1 cellular context compared by ENCODE assay signal in genomic region chr7:107169120-107170050, GRCh38.
TF ChIP-seq lines count a peak whose summit lies in the region.

No MANE protein-coding gene starts in this region.

TF ChIP-seq in HepG2, 621 proteins besides CTCF, POLR2A, EP300 and RAD21 (continued from another document and continues in another):
- TF ChIP-seq, protein P1, sequence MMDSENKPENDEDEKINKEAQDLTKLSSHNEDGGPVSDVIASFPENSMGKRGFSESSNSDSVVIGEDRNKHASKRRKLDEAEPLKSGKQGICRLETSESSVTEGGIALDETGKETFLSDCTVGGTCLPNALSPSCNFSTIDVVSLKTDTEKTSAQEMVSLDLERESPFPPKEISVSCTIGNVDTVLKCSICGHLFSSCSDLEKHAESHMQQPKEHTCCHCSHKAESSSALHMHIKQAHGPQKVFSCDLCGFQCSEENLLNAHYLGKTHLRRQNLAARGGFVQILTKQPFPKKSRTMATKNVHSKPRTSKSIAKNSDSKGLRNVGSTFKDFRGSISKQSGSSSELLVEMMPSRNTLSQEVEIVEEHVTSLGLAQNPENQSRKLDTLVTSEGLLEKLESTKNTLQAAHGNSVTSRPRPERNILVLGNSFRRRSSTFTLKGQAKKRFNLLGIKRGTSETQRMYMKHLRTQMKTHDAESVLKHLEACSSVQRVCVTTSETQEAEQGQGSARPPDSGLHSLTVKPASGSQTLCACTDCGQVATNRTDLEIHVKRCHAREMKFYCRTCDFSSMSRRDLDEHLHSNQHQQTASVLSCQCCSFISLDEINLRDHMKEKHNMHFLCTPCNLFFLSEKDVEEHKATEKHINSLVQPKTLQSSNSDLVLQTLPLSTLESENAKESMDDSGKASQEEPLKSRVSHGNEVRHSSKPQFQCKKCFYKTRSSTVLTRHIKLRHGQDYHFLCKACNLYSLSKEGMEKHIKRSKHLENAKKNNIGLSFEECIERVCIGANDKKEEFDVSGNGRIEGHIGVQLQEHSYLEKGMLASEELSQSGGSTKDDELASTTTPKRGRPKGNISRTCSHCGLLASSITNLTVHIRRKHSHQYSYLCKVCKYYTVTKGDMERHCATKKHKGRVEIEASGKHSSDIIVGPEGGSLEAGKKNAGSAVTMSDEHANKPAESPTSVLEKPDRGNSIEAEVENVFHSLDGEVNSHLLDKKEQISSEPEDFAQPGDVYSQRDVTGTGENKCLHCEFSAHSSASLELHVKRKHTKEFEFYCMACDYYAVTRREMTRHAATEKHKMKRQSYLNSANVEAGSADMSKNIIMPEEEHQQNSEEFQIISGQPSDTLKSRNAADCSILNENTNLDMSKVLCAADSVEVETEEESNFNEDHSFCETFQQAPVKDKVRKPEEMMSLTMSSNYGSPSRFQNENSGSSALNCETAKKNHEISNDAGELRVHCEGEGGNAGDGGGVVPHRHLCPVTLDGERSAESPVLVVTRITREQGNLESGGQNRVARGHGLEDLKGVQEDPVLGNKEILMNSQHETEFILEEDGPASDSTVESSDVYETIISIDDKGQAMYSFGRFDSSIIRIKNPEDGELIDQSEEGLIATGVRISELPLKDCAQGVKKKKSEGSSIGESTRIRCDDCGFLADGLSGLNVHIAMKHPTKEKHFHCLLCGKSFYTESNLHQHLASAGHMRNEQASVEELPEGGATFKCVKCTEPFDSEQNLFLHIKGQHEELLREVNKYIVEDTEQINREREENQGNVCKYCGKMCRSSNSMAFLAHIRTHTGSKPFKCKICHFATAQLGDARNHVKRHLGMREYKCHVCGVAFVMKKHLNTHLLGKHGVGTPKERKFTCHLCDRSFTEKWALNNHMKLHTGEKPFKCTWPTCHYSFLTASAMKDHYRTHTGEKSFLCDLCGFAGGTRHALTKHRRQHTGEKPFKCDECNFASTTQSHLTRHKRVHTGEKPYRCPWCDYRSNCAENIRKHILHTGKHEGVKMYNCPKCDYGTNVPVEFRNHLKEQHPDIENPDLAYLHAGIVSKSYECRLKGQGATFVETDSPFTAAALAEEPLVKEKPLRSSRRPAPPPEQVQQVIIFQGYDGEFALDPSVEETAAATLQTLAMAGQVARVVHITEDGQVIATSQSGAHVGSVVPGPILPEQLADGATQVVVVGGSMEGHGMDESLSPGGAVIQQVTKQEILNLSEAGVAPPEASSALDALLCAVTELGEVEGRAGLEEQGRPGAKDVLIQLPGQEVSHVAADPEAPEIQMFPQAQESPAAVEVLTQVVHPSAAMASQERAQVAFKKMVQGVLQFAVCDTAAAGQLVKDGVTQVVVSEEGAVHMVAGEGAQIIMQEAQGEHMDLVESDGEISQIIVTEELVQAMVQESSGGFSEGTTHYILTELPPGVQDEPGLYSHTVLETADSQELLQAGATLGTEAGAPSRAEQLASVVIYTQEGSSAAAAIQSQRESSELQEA (CRISPR knock-in tag; IDR thresholded peaks at IDR 0.05; ENCODE audit: not compliant biosample characterization), result peak; percentile 36
- TF ChIP-seq ZNF281 (CRISPR knock-in tag; IDR thresholded peaks at IDR 0.05; ENCODE audit: borderline replicate concordance) (peak; percentile 98), MAFF (IDR thresholded peaks at IDR 0.05; ENCODE audit: low read depth, low read length) (no peak), TEAD2 (CRISPR knock-in tag; IDR thresholded peaks at IDR 0.05) (no peak), PCBP2 (optimal IDR thresholded peaks at IDR 0.05; ENCODE audit: low read depth, low read length, poor library complexity, severe bottlenecking) (no peak), AGO2 (optimal IDR thresholded peaks at IDR 0.05; ENCODE audit: low read depth, low read length) (peak; percentile 89), ZNF780A (CRISPR knock-in tag; IDR thresholded peaks at IDR 0.05) (no peak), NRL (CRISPR knock-in tag; IDR thresholded peaks at IDR 0.05; ENCODE audit: borderline replicate concordance) (peak; percentile 50; the same call in 1 of the 2 replicates), KAT7 (CRISPR knock-in tag; IDR thresholded peaks at IDR 0.05; ENCODE audit: borderline replicate concordance) (peak; percentile 93), CCDC6 (CRISPR knock-in tag; IDR thresholded peaks at IDR 0.05) (peak; percentile 67; the same call in 1 of the 2 replicates), ZNF891 (CRISPR knock-in tag; IDR thresholded peaks at IDR 0.05) (0 out of 2 replicates have a peak, but pooled peaks have one; percentile 29), ZNF660 (CRISPR knock-in tag; IDR thresholded peaks at IDR 0.05; ENCODE audit: borderline replicate concordance, low read depth) (no peak), ZBTB1 (CRISPR knock-in tag; IDR thresholded peaks at IDR 0.05; ENCODE audit: borderline replicate concordance) (no peak), ZNF567 (CRISPR knock-in tag; IDR thresholded peaks at IDR 0.05; ENCODE audit: borderline replicate concordance) (no peak), HDAC6 (IDR thresholded peaks at IDR 0.05; ENCODE audit: low read depth, low read length) (no peak), ZBTB26 (CRISPR knock-in tag; IDR thresholded peaks at IDR 0.05; ENCODE audit: borderline replicate concordance) (peak; percentile 55; the same call in 1 of the 2 replicates), HDAC2 (CRISPR knock-in tag; IDR thresholded peaks at IDR 0.05) (peak; percentile 69; the same call in 1 of the 2 replicates), RFX1 (IDR thresholded peaks at IDR 0.05) (no peak), TAF15 (IDR thresholded peaks at IDR 0.05; ENCODE audit: low read depth, low read length, poor library complexity, severe bottlenecking) (peak; percentile 68), JUND (CRISPR knock-in tag; IDR thresholded peaks at IDR 0.05) (no peak), GTF3A (CRISPR knock-in tag; conservative IDR thresholded peaks at IDR 0.05) (no peak), ZNF572 (CRISPR knock-in tag; IDR thresholded peaks at IDR 0.05) (no peak), SNAPC2 (CRISPR knock-in tag; IDR thresholded peaks at IDR 0.05) (0 out of 2 replicates have a peak, but pooled peaks have one; percentile 67), CEBPB (IDR thresholded peaks at IDR 0.05; ENCODE audit: borderline replicate concordance, low read depth, low read length) (peak; percentile 87), NFYC (CRISPR knock-in tag; IDR thresholded peaks at IDR 0.05) (no peak; the same call in none of the 2 replicates), FOXC1 (CRISPR knock-in tag; IDR thresholded peaks at IDR 0.05; ENCODE audit: borderline replicate concordance) (peak; percentile 51; the same call in 1 of the 2 replicates), SALL1 (CRISPR knock-in tag; IDR thresholded peaks at IDR 0.05) (peak; percentile 80), ZNF777 (CRISPR knock-in tag; IDR thresholded peaks at IDR 0.05) (0 out of 2 replicates have a peak, but pooled peaks have one; percentile 52), NFKB2 (CRISPR knock-in tag; IDR thresholded peaks at IDR 0.05; ENCODE audit: borderline replicate concordance) (0 out of 2 replicates have a peak, but pooled peaks have one; percentile 58), SETDB1 (CRISPR knock-in tag; IDR thresholded peaks at IDR 0.05; ENCODE audit: borderline replicate concordance) (no peak)
- TF ChIP-seq, protein P2, sequence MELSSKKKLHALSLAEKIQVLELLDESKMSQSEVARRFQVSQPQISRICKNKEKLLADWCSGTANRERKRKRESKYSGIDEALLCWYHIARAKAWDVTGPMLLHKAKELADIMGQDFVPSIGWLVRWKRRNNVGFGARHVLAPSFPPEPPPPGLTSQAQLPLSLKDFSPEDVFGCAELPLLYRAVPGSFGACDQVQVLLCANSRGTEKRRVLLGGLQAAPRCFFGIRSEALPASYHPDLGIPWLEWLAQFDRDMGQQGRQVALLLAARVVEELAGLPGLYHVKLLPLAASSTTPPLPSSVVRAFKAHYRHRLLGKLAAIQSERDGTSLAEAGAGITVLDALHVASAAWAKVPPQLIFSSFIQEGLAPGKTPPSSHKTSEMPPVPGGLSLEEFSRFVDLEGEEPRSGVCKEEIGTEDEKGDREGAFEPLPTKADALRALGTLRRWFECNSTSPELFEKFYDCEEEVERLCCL (CRISPR knock-in tag; IDR thresholded peaks at IDR 0.05; ENCODE audit: borderline replicate concordance), result no peak
- TF ChIP-seq, protein P3, sequence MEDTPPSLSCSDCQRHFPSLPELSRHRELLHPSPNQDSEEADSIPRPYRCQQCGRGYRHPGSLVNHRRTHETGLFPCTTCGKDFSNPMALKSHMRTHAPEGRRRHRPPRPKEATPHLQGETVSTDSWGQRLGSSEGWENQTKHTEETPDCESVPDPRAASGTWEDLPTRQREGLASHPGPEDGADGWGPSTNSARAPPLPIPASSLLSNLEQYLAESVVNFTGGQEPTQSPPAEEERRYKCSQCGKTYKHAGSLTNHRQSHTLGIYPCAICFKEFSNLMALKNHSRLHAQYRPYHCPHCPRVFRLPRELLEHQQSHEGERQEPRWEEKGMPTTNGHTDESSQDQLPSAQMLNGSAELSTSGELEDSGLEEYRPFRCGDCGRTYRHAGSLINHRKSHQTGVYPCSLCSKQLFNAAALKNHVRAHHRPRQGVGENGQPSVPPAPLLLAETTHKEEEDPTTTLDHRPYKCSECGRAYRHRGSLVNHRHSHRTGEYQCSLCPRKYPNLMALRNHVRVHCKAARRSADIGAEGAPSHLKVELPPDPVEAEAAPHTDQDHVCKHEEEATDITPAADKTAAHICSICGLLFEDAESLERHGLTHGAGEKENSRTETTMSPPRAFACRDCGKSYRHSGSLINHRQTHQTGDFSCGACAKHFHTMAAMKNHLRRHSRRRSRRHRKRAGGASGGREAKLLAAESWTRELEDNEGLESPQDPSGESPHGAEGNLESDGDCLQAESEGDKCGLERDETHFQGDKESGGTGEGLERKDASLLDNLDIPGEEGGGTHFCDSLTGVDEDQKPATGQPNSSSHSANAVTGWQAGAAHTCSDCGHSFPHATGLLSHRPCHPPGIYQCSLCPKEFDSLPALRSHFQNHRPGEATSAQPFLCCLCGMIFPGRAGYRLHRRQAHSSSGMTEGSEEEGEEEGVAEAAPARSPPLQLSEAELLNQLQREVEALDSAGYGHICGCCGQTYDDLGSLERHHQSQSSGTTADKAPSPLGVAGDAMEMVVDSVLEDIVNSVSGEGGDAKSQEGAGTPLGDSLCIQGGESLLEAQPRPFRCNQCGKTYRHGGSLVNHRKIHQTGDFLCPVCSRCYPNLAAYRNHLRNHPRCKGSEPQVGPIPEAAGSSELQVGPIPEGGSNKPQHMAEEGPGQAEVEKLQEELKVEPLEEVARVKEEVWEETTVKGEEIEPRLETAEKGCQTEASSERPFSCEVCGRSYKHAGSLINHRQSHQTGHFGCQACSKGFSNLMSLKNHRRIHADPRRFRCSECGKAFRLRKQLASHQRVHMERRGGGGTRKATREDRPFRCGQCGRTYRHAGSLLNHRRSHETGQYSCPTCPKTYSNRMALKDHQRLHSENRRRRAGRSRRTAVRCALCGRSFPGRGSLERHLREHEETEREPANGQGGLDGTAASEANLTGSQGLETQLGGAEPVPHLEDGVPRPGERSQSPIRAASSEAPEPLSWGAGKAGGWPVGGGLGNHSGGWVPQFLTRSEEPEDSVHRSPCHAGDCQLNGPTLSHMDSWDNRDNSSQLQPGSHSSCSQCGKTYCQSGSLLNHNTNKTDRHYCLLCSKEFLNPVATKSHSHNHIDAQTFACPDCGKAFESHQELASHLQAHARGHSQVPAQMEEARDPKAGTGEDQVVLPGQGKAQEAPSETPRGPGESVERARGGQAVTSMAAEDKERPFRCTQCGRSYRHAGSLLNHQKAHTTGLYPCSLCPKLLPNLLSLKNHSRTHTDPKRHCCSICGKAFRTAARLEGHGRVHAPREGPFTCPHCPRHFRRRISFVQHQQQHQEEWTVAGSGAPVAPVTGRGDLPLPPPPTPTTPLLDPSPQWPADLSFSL (CRISPR knock-in tag; IDR thresholded peaks at IDR 0.05), result no peak
